ENCODE assay signal across 1 cellular context in genomic region chr7:69657331-69657730, GRCh38.
TF ChIP-seq lines count a peak whose summit lies in the region.

No MANE protein-coding gene starts in this region.

TF ChIP-seq in H1, 55 proteins besides CTCF, POLR2A, EP300 and RAD21:
- TF ChIP-seq USF2 (IDR thresholded peaks at IDR 0.05; ENCODE audit: low read length) (no peak), BRCA1 (IDR thresholded peaks at IDR 0.05; ENCODE audit: low read depth, low read length) (no peak), RBBP5 (IDR thresholded peaks at IDR 0.05; ENCODE audit: borderline replicate concordance, low read depth, low read length) (no peak), BCL11A (IDR thresholded peaks at IDR 0.05; ENCODE audit: low read depth in 2 of 2, low read length in 2 of 2) (no peak), GABPA (IDR thresholded peaks at IDR 0.05; ENCODE audit: borderline replicate concordance, insufficient read depth, low read length) (no peak), ASH2L (IDR thresholded peaks at IDR 0.05; ENCODE audit: low read length) (no peak), KDM1A (IDR thresholded peaks at IDR 0.05; ENCODE audit: borderline replicate concordance, low read length) (no peak)
TF ChIP-seq in H1: peak in this region for 0.
